ENCODE assay signal across 20 cellular contexts in the genomic region with DNA sequence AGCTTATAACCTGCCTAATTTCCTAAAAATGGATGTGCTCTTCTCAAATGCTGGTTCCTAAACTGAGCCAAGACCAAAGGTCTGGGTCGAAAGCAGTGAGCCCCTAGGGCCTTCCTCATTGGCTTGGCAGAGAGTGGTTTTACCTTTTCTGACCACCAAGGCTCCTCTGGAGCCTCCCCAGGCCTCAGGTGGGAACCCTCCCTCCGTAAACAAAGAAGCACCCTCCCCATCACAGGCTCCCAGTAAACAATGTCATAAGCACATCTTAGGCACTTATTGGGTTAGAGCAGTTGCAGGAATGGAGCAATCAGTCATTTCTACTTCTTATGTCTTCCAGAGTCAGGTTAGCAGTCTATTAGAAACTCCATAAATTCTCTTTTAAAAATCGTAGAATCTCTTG. TPM values are rescaled to one million over a fixed set of nuclear protein-coding genes. Genes with fewer than 3 reads are reported as not detected.
"Had no signal": no experiment of that assay in that cellular context is flagged by ENCODE, and none has a peak within 500 bp of the region (broad histone marks: within the 10 kb centered on the region; RNA-seq: fewer than 3 reads in every experiment).

No MANE protein-coding gene starts in this region.

- FAIRE-seq: keratinocyte, TTC549 had no signal

- H3K27ac ChIP-seq: cardiac muscle cell, suprapubic skin had no signal

- H3K9me3 ChIP-seq: suprapubic skin had no signal

- H3K36me3 ChIP-seq: cardiac muscle cell, suprapubic skin had no signal

- H3K27me3 ChIP-seq: cardiac muscle cell, suprapubic skin had no signal

- H3K4me3 ChIP-seq: cardiac muscle cell, lung, suprapubic skin had no signal

- DNase-seq: activated B cell treated with CpG ODN at 0.5 μM for 24 hours; activated CD4-positive, alpha-beta memory T cell treated with anti-CD3 and anti-CD28 coated beads, Interleukin-2, amount 10 ng/mL, durations not matched to agents 7 days and 5 days; activated CD4-positive, alpha-beta T cell treated with anti-CD3 and anti-CD28 coated beads for 4 hours; activated CD8-positive, alpha-beta memory T cell treated with anti-CD3 and anti-CD28 coated beads, Interleukin-2, amount 10 ng/mL, durations not matched to agents 7 days and 5 days; activated naive CD4-positive, alpha-beta T cell; activated naive CD8-positive, alpha-beta T cell treated with anti-CD3 and anti-CD28 coated beads for 36 hours; activated T-cell treated with anti-CD3 and anti-CD28 coated beads, Interleukin-2, amount 50 U/mL, for 1 hour; amniotic stem cell; effector memory CD8-positive, alpha-beta T cell; nephron progenitor cell; occipital lobe; stimulated activated naive CD8-positive, alpha-beta T cell treated with anti-CD3 and anti-CD28 coated beads, Interleukin-15, amount 100 ng/mL, for 72 hours had no signal

- ATAC-seq: activated CD8-positive, alpha-beta memory T cell treated with anti-CD3 and anti-CD28 coated beads, Interleukin-2, amount 10 ng/mL, durations not matched to agents 7 days and 5 days; activated T-helper 17 cell treated with anti-CD3 and anti-CD28 coated beads, Interleukin-2, amount 50 U/mL, for 72 hours; effector memory CD8-positive, alpha-beta T cell; stimulated activated naive CD8-positive, alpha-beta T cell treated with anti-CD3 and anti-CD28 coated beads, Interleukin-15, amount 100 ng/mL, for 72 hours had no signal

RNA-seq across cellular contexts. Expression of gene SYCP3, which starts 35.8 kb away (rescaled TPM):
- total RNA-seq: cardiac muscle cell, dermis microvascular lymphatic vessel endothelial cell, skeletal muscle tissue had no signal
